ENCODE assay signal across 29 cellular contexts in the genomic region with DNA sequence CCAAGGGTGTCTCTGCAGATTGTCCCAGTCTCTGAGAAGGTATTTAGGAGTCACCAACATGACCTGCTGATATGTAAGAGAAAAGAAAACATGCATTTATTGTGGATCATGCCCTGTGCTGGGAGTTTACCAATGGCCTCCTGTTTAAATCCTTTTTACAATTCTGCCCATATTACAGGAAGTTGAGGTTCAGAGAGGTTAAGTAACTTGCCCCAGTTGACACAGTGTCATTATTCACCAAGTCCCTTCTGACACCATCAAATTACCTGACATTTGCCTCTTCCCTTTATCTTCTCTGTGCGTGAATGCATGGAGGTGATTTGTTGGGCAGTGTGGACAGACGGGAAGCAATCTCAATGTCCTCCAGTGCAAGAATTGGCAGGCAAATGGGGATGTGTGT. TPM values are rescaled to one million over a fixed set of nuclear protein-coding genes. Genes with fewer than 3 reads are reported as not detected.
A peak's percentile ranks its signal among the peaks of the same experiment; 100 is the strongest.
DNase-seq lines count a peak whose midpoint lies in the region; ATAC-seq and TF ChIP-seq lines count a peak whose summit lies in the region.
"Had no signal": no experiment of that assay in that cellular context is flagged by ENCODE, and none has a peak within 500 bp of the region (broad histone marks: within the 10 kb centered on the region; RNA-seq: fewer than 3 reads in every experiment).

No MANE protein-coding gene starts in this region.

- H3K36me3 ChIP-seq in mucosa of rectum (ENCODE audit: control insufficient read depth in 2 of 2, insufficient read depth in 2 of 2, low read length in 2 of 2), result no peaks in the 10 kb centered on the region
- H3K36me3 ChIP-seq in transverse colon, result no peaks in the 10 kb centered on the region
- H3K36me3 ChIP-seq: heart right ventricle, spleen had no signal

- TF ChIP-seq CTCF in transverse colon (IDR thresholded peaks at IDR 0.05), result no peak

- no peaks in the 10 kb centered on the region for H3K9me3 ChIP-seq in mucosa of rectum (ENCODE audit: control insufficient read depth in 2 of 2, low read length in 2 of 2)
- H3K9me3 ChIP-seq in transverse colon, result no peaks in the 10 kb centered on the region

- intact Hi-C loops in dendritic cell treated with granulocyte-macrophage colony-stimulating factor and Interleukin-4, amounts not matched to agents 40 ng/mL and 50 ng/mL, for 4 days (cut with micrococcal nuclease), result no loop called here
- intact Hi-C loops in transverse colon (cut with DNase I; ENCODE audit: low total_unique reads), result no loop called here

- ATAC-seq in activated naive CD8-positive, alpha-beta T cell treated with anti-CD3 and anti-CD28 coated beads, Interleukin-2, amount 10 ng/mL, durations not matched to agents 7 days and 5 days (ENCODE audit: low read depth), result no peak
- no peak for ATAC-seq in activated naive CD8-positive, alpha-beta T cell treated with anti-CD3 and anti-CD28 coated beads, Interleukin-2, amount 50 U/mL, for 24 hours
- ATAC-seq in GM21526 (IDR thresholded peaks at IDR 0.05; ENCODE audit: low FRiP score, unreplicated experiment) (no peak), GM19397 (IDR thresholded peaks at IDR 0.05; ENCODE audit: unreplicated experiment) (no peak), HG02885 (IDR thresholded peaks at IDR 0.05; ENCODE audit: poor library complexity, unreplicated experiment) (no peak)
- ATAC-seq: activated CD4-positive, alpha-beta T cell treated with anti-CD3 and anti-CD28 coated beads for 36 hours; activated T-cell treated with anti-CD3 and anti-CD28 coated beads, Interleukin-2, amount 50 U/mL, for 4 hours; CD8-positive, alpha-beta T cell; effector memory CD8-positive, alpha-beta T cell; esophagus mucosa; heart right ventricle had no signal

- in situ Hi-C loops in transverse colon (cut with MboI; ENCODE audit: low pct_ligation_motif_present in 1 of 4, low pct_unique_long_range_greater_than_20kb in 1 of 4, low sequenced_read_pairs in 3 of 4), result no loop called here

- H3K4me3 Mint-ChIP-seq in activated naive CD8-positive, alpha-beta T cell treated with anti-CD3 and anti-CD28 coated beads, Interleukin-2, amount 10 ng/mL, durations not matched to agents 7 days and 5 days, result no peak overlapping the region
- H3K4me3 Mint-ChIP-seq in activated naive CD8-positive, alpha-beta T cell treated with anti-CD3 and anti-CD28 coated beads, Interleukin-2, amount 50 U/mL, for 24 hours, result no peak overlapping the region
- H3K4me3 Mint-ChIP-seq in dendritic cell treated with granulocyte-macrophage colony-stimulating factor and Interleukin-4, amounts not matched to agents 40 ng/mL and 50 ng/mL, for 4 days, result no peak overlapping the region
- H3K4me3 Mint-ChIP-seq: activated CD4-positive, alpha-beta T cell treated with anti-CD3 and anti-CD28 coated beads for 36 hours; activated naive CD4-positive, alpha-beta T cell treated with anti-CD3 and anti-CD28 coated beads for 36 hours; activated T-cell treated with anti-CD3 and anti-CD28 coated beads, Interleukin-2, amount 50 U/mL, for 4 hours; CD8-positive, alpha-beta T cell; effector memory CD8-positive, alpha-beta T cell; naive B cell; type B pancreatic cell had no signal

- no peaks in the 10 kb centered on the region for H3K9me3 Mint-ChIP-seq in activated naive CD8-positive, alpha-beta T cell treated with anti-CD3 and anti-CD28 coated beads, Interleukin-2, amount 10 ng/mL, durations not matched to agents 7 days and 5 days
- no peaks in the 10 kb centered on the region for H3K9me3 Mint-ChIP-seq in activated naive CD8-positive, alpha-beta T cell treated with anti-CD3 and anti-CD28 coated beads, Interleukin-2, amount 50 U/mL, for 24 hours
- no peaks in the 10 kb centered on the region for H3K9me3 Mint-ChIP-seq in dendritic cell treated with granulocyte-macrophage colony-stimulating factor and Interleukin-4, amounts not matched to agents 40 ng/mL and 50 ng/mL, for 4 days
- H3K9me3 Mint-ChIP-seq: activated naive CD4-positive, alpha-beta T cell treated with anti-CD3 and anti-CD28 coated beads for 36 hours; effector memory CD8-positive, alpha-beta T cell; type B pancreatic cell had no signal

- POLR2A ChIA-PET in activated naive CD8-positive, alpha-beta T cell treated with anti-CD3 and anti-CD28 coated beads, Interleukin-2, amount 10 ng/mL, durations not matched to agents 7 days and 5 days (lab: Charles Lee), result no interaction called here

- no peak for TF ChIP-seq POLR2A in transverse colon (IDR thresholded peaks at IDR 0.05)

- H3K4me3 ChIP-seq in mucosa of rectum (ENCODE audit: low read length in 2 of 2) (peak overlapping the region; percentile 29 to 47), transverse colon (no peak overlapping the region)
- H3K4me3 ChIP-seq: heart right ventricle, SK-N-MC had no signal

- no peaks in the 10 kb centered on the region for H3K27me3 Mint-ChIP-seq in activated naive CD8-positive, alpha-beta T cell treated with anti-CD3 and anti-CD28 coated beads, Interleukin-2, amount 10 ng/mL, durations not matched to agents 7 days and 5 days
- H3K27me3 Mint-ChIP-seq in activated naive CD8-positive, alpha-beta T cell treated with anti-CD3 and anti-CD28 coated beads, Interleukin-2, amount 50 U/mL, for 24 hours, result no peaks in the 10 kb centered on the region
- H3K27me3 Mint-ChIP-seq in dendritic cell treated with granulocyte-macrophage colony-stimulating factor and Interleukin-4, amounts not matched to agents 40 ng/mL and 50 ng/mL, for 4 days, result no peaks in the 10 kb centered on the region
- H3K27me3 Mint-ChIP-seq: activated CD4-positive, alpha-beta T cell treated with anti-CD3 and anti-CD28 coated beads for 36 hours; effector memory CD8-positive, alpha-beta T cell; naive B cell; type B pancreatic cell had no signal

- no peak for TF ChIP-seq EP300 in transverse colon (IDR thresholded peaks at IDR 0.05; ENCODE audit: low read depth)

- no peak for DNase-seq in activated naive CD8-positive, alpha-beta T cell treated with anti-CD3 and anti-CD28 coated beads, Interleukin-2, amount 10 ng/mL, durations not matched to agents 7 days and 5 days
- no peak for DNase-seq in activated naive CD8-positive, alpha-beta T cell treated with anti-CD3 and anti-CD28 coated beads, Interleukin-2, amount 50 U/mL, for 24 hours
- DNase-seq in transverse colon, result peak; percentile 7
- DNase-seq: activated CD4-positive, alpha-beta T cell treated with anti-CD3 and anti-CD28 coated beads for 36 hours; activated naive CD4-positive, alpha-beta T cell treated with anti-CD3 and anti-CD28 coated beads for 36 hours; activated T-cell treated with anti-CD3 and anti-CD28 coated beads, Interleukin-2, amount 50 U/mL, for 4 hours; amniotic stem cell; CD8-positive, alpha-beta T cell; DMS153; effector memory CD8-positive, alpha-beta T cell; foreskin fibroblast; heart right ventricle; mesenchymal stem cell; naive B cell; NCI-H1417 treated with DMSO at 0.1 percent for 48 hours; NCI-H2081 treated with DMSO at 0.1 percent for 48 hours; NCI-H82; occipital lobe; RPMI8226; spleen; T-helper 2 cell had no signal

- peaks cover 31 to 42% of the 10 kb centered on the region in 2 donors for H3K4me1 ChIP-seq in mucosa of rectum (ENCODE audit: control insufficient read depth in 2 of 2, insufficient read depth in 2 of 2, low read length in 2 of 2)
- H3K4me1 ChIP-seq in transverse colon, result peaks cover 15 to 70% (median 55%) of the 10 kb centered on the region in 4 donors

- no peaks in the 10 kb centered on the region for H3K27me3 ChIP-seq in mucosa of rectum (ENCODE audit: control insufficient read depth in 2 of 2, insufficient read depth in 2 of 2, low read length in 2 of 2)
- H3K27me3 ChIP-seq in transverse colon, result no peaks in the 10 kb centered on the region
- H3K27me3 ChIP-seq: heart right ventricle, spleen had no signal

- H3K4me1 Mint-ChIP-seq in activated naive CD8-positive, alpha-beta T cell treated with anti-CD3 and anti-CD28 coated beads, Interleukin-2, amount 10 ng/mL, durations not matched to agents 7 days and 5 days, result peaks cover 36% of the 10 kb centered on the region
- H3K4me1 Mint-ChIP-seq in activated naive CD8-positive, alpha-beta T cell treated with anti-CD3 and anti-CD28 coated beads, Interleukin-2, amount 50 U/mL, for 24 hours, result peaks cover 31% of the 10 kb centered on the region
- H3K4me1 Mint-ChIP-seq in dendritic cell treated with granulocyte-macrophage colony-stimulating factor and Interleukin-4, amounts not matched to agents 40 ng/mL and 50 ng/mL, for 4 days (ENCODE audit: low read depth), result peaks cover 80% of the 10 kb centered on the region

- peak overlapping the region; percentile 44 for H3K27ac Mint-ChIP-seq in activated naive CD8-positive, alpha-beta T cell treated with anti-CD3 and anti-CD28 coated beads, Interleukin-2, amount 10 ng/mL, durations not matched to agents 7 days and 5 days
- no peak overlapping the region for H3K27ac Mint-ChIP-seq in activated naive CD8-positive, alpha-beta T cell treated with anti-CD3 and anti-CD28 coated beads, Interleukin-2, amount 50 U/mL, for 24 hours
- H3K27ac Mint-ChIP-seq in dendritic cell treated with granulocyte-macrophage colony-stimulating factor and Interleukin-4, amounts not matched to agents 40 ng/mL and 50 ng/mL, for 4 days, result peak overlapping the region; percentile 31
- H3K27ac Mint-ChIP-seq: activated CD4-positive, alpha-beta T cell treated with anti-CD3 and anti-CD28 coated beads for 36 hours; activated naive CD4-positive, alpha-beta T cell treated with anti-CD3 and anti-CD28 coated beads for 36 hours; CD8-positive, alpha-beta T cell; effector memory CD8-positive, alpha-beta T cell had no signal

- WGBS in transverse colon (ENCODE audit: low coverage in 1 of 2), 2 donors, result 71 to 73% methylated on average over 2 of the region's 2 CpGs

- H3K9ac ChIP-seq in mucosa of rectum (ENCODE audit: low read depth in 1 of 2, low read length in 2 of 2), result peak overlapping the region; percentile 20 to 43

- H3K36me3 Mint-ChIP-seq in activated naive CD8-positive, alpha-beta T cell treated with anti-CD3 and anti-CD28 coated beads, Interleukin-2, amount 10 ng/mL, durations not matched to agents 7 days and 5 days, result peaks cover 10% of the 10 kb centered on the region
- peaks cover 8% of the 10 kb centered on the region for H3K36me3 Mint-ChIP-seq in activated naive CD8-positive, alpha-beta T cell treated with anti-CD3 and anti-CD28 coated beads, Interleukin-2, amount 50 U/mL, for 24 hours (ENCODE audit: low read depth)
- peaks cover 36% of the 10 kb centered on the region for H3K36me3 Mint-ChIP-seq in dendritic cell treated with granulocyte-macrophage colony-stimulating factor and Interleukin-4, amounts not matched to agents 40 ng/mL and 50 ng/mL, for 4 days (ENCODE audit: low read depth)

- H3K27ac ChIP-seq in mucosa of rectum (ENCODE audit: low read depth in 2 of 2, low read length in 2 of 2), result peak overlapping the region; percentile 83 to 89
- H3K27ac ChIP-seq in transverse colon, result peak overlapping the region; percentile 76 to 86 (median 82)
- H3K27ac ChIP-seq: heart right ventricle, SK-N-MC had no signal

RNA-seq across cellular contexts. Expression of gene ZNF710, which starts 27.3 kb away (rescaled TPM):
- 10 to 100 TPM; 15.4 to 16.7 TPM for total RNA-seq in activated naive CD8-positive, alpha-beta T cell treated with anti-CD3 and anti-CD28 coated beads, Interleukin-2, amount 10 ng/mL, durations not matched to agents 7 days and 5 days
- 10 to 100 TPM; 27.3 to 43.4 (median 35.6) TPM for total RNA-seq in transverse colon

Comparison
In these comparisons a context has a peak if more than half of its experiments do, and no peak if none do; other contexts are left out.
1. H3K4me3 ChIP-seq: peak in mucosa of rectum (2 of 2); none in transverse colon (0 of 4).